In the genomic region with DNA sequence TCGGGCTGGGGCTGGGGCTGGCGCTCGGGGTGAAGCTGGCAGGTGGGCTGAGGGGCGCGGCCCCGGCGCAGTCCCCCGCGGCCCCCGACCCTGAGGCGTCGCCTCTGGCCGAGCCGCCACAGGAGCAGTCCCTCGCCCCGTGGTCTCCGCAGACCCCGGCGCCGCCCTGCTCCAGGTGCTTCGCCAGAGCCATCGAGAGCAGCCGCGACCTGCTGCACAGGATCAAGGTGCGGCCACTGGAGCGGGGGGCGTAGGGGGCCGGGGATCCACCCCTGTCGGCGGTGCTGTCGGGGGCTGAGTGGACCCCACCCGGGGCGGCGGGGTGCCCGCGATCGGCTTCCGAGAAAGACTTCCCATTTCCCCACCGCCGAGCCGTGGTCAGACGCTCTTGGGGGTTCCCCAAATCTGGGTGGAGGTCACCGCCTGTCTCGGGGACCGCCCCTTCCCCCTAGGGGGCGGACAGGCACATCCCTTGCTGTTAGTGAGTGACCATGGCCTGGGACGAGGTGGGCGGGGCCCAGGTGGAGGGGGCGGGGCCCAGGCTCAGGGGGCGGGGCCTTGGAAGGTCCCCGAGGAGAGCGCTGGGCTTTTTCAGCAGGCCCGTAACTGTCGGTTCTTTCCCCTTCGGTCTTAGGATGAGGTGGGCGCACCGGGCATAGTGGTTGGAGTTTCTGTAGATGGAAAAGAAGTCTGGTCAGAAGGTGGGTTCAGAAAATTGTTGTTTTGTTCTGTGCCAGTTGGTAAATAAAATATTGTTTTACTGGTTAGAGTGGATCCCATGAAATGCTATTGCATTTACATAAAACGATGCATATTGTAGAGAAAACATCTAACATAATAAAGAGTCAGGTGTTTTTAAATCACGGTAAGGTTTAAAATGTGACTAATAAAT, we compare ENCODE assay signal across 8 cellular contexts. TPM values are rescaled to one million over a fixed set of nuclear protein-coding genes. Genes with fewer than 3 reads are reported as not detected.
A peak's percentile ranks its signal among the peaks of the same experiment; 100 is the strongest.
DNase-seq lines count a peak whose midpoint lies in the region; ATAC-seq, FAIRE-seq and TF ChIP-seq lines count a peak whose summit lies in the region.

No MANE protein-coding gene starts in this region.

- peak overlapping the region; percentile 90 for H3K4me2 ChIP-seq in keratinocyte (ENCODE audit: control insufficient read depth, extremely low read depth, insufficient read depth, low read depth, low read length)

- DNase-seq in NCI-H510A treated with DMSO at 0.1 percent for 48 hours (lab: John Stamatoyannopoulos, UW) (peak; percentile 13), NCI-H510A (lab: John Stamatoyannopoulos, UW) (no peak), NCI-H2171 treated with DMSO at 0.1 percent for 48 hours (lab: John Stamatoyannopoulos, UW) (peak; percentile 48), keratinocyte (ENCODE audit: low read depth, low spot score) (peak; percentile 38)
- peak; percentile 66 for DNase-seq in central memory CD4-positive, alpha-beta T cell
- DNase-seq in stimulated activated CD4-positive, alpha-beta T cell treated with anti-CD3 and anti-CD28 coated beads, Interleukin-12 subunit alpha, Interleukin-12 subunit beta, amount 100 ng/mL, for 48 hours (ENCODE audit: low read depth in 2 of 3, low spot score in 1 of 3): peak; percentile 19 to 95 (median 69)

- H3K4me1 ChIP-seq in keratinocyte (ENCODE audit: control insufficient read depth, extremely low read depth, insufficient read depth, low read length): peaks cover 3% of the 10 kb centered on the region

- peaks cover 0 to 4% of the 10 kb centered on the region in 2 experiments for H3K36me3 ChIP-seq in keratinocyte (ENCODE audit: control insufficient read depth in 2 of 2, extremely low read depth in 1 of 2, insufficient read depth in 2 of 2, low read length in 2 of 2)

- H3K79me2 ChIP-seq in keratinocyte (ENCODE audit: control insufficient read depth, insufficient read depth, low read length): peaks cover 8% of the 10 kb centered on the region

- H3K9me3 ChIP-seq in keratinocyte (ENCODE audit: control insufficient read depth, low read depth, low read length): no peaks in the 10 kb centered on the region

- FAIRE-seq in keratinocyte (lab: Jason Lieb, UNC): no peak

- peak overlapping the region; percentile 79 to 97 (median 83) for H3K4me3 ChIP-seq in keratinocyte (ENCODE audit: control insufficient read depth in 2 of 3, extremely low read depth in 1 of 3, insufficient read depth in 2 of 3, low read depth in 1 of 3, low read length in 3 of 3)

- H3K27ac ChIP-seq in keratinocyte (ENCODE audit: control insufficient read depth, insufficient read depth, low read length): peak overlapping the region; percentile 76

- no peaks in the 10 kb centered on the region for H3K9me1 ChIP-seq in keratinocyte (ENCODE audit: control insufficient read depth, extremely low read depth, insufficient read depth, low read length)

- peak overlapping the region; percentile 84 for H3K9ac ChIP-seq in keratinocyte (ENCODE audit: control insufficient read depth, extremely low read depth, insufficient read depth, low read length)

- no peaks in the 10 kb centered on the region for H4K20me1 ChIP-seq in keratinocyte (ENCODE audit: control insufficient read depth, extremely low read depth, insufficient read depth, low read length)

- dilution Hi-C loops in keratinocyte (cut with MboI; ENCODE audit: extremely low pct_ligation_motif_present, low sequenced_read_pairs): no loop called here

- TF ChIP-seq CTCF in keratinocyte (optimal IDR thresholded peaks at IDR 0.05 in 1 of 3, IDR thresholded peaks at IDR 0.05 in 1 of 3, conservative IDR thresholded peaks at IDR 0.05 in 1 of 3; ENCODE audit: extremely low read depth in 1 of 3, insufficient read depth in 2 of 3, low read length in 3 of 3): peak in 1 of 3 experiments; percentile 29

- no peaks in the 10 kb centered on the region for H3K27me3 ChIP-seq in keratinocyte (ENCODE audit: control insufficient read depth, extremely low read depth, insufficient read depth, low read length)

- peak overlapping the region; percentile 86 for H2AFZ ChIP-seq in keratinocyte (ENCODE audit: control insufficient read depth, low read length)

- ATAC-seq in HG02973 (IDR thresholded peaks at IDR 0.05; ENCODE audit: unreplicated experiment): peak; percentile 80
- peak; percentile 82 to 88 for ATAC-seq in activated CD4-positive, CD25-positive, alpha-beta regulatory T cell treated with anti-CD3 and anti-CD28 coated beads, Interleukin-2, amount 50 U/mL, for 24 hours

RNA-seq across cellular contexts. Expression of a gene that starts 0.6 kb away (rescaled TPM):
- 17.4 to 27.4 TPM (median 19.1 TPM) in 3 replicates for polyA plus RNA-seq in keratinocyte
- polyA plus RNA-seq in keratinocyte (2011; ENCODE audit: low read depth): 65.0 TPM
- 17.6 and 25.8 TPM in 2 replicates for polyA plus RNA-seq in keratinocyte (2011; cell fraction: cytosol; rRNA removed)
- polyA plus RNA-seq in keratinocyte (2011; cell fraction: nucleus; rRNA removed): 19.3 and 27.2 TPM in 2 replicates
- 18.3 and 27.6 TPM in 2 replicates for polyA plus RNA-seq in keratinocyte (2012; ENCODE audit: low replicate concordance)
- 0.49 to 7.8 TPM (median 7.1 TPM) in 3 replicates for polyA minus RNA-seq in keratinocyte
- polyA minus RNA-seq in keratinocyte (2011; cell fraction: cytosol; rRNA and poly(A)+ RNA removed): 8.4 TPM
- 6.8 and 13.0 TPM in 2 replicates for polyA minus RNA-seq in keratinocyte (2011; cell fraction: nucleus; rRNA and poly(A)+ RNA removed)

RNA-seq across cellular contexts. Expression of a gene that starts 35.0 kb away (rescaled TPM):
- polyA plus RNA-seq in keratinocyte: 123 to 208 TPM (median 154 TPM) in 3 replicates
- 24.1 TPM for polyA plus RNA-seq in keratinocyte (2011; ENCODE audit: low read depth)
- 180 and 341 TPM in 2 replicates for polyA plus RNA-seq in keratinocyte (2011; cell fraction: cytosol; rRNA removed)
- polyA plus RNA-seq in keratinocyte (2011; cell fraction: nucleus; rRNA removed): 63.1 and 79.2 TPM in 2 replicates
- 171 and 189 TPM in 2 replicates for polyA plus RNA-seq in keratinocyte (2012; ENCODE audit: low replicate concordance)
- polyA minus RNA-seq in keratinocyte: 15.4 to 36.3 TPM (median 20.9 TPM) in 3 replicates
- polyA minus RNA-seq in keratinocyte (2011; cell fraction: cytosol; rRNA and poly(A)+ RNA removed): 46.2 TPM
- polyA minus RNA-seq in keratinocyte (2011; cell fraction: nucleus; rRNA and poly(A)+ RNA removed): 7.2 and 18.6 TPM in 2 replicates
